Comparison of ENCODE assay signal across 10 cellular contexts in the genomic region with DNA sequence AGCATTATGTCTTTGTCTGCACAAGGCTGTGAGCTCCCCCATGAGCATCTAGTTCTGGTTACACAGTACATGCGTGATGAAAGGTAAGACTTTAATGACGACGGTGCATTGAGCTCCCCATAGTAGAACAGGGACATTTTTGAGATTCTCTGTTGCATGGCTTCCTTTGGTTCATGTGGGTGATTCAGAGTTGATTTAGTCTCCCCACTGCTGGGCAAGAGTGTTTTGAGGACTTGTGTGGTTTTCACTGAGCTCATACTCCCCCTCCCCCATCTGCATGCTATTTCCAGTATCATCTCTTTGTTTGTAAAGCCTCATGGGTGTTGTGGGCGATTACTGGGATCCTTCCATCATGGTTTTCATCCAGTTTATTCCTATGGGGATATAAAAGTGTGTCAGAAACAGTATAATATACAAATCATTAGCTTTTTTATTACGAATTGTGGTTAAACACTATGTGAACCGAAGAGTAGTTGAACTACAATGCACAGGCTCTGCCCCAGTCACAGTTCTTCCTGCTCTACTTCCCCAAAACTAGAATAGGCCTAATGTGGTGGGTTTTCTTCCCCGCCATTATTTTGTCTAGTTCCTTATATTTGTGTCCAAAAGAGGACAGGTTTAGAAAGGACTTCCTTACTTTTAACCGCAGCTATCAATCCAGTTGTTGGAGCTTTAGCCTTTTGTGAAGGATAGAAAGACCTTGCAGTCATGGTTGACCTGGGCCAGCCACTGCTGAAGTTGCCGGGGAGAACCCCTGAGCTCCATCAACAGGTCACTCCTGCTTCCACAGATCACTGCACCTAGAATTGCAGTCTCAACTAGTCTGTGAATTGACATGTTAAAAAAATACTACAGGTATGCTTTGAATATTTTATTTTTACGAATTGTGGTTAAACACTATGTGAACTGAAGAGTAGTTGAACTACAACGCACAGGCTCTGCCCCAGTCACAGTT. TPM values are rescaled to one million over a fixed set of nuclear protein-coding genes. Genes with fewer than 3 reads are reported as not detected.
DNase-seq lines count a peak whose midpoint lies in the region; ATAC-seq and TF ChIP-seq lines count a peak whose summit lies in the region.
"Had no signal": no experiment of that assay in that cellular context is flagged by ENCODE, and none has a peak within 500 bp of the region (broad histone marks: within the 10 kb centered on the region; RNA-seq: fewer than 3 reads in every experiment).

No MANE protein-coding gene starts in this region.

- TF ChIP-seq EP300 in ovary (IDR thresholded peaks at IDR 0.05) = no peak

- no peak overlapping the region for H3K4me3 ChIP-seq in CD8-positive, alpha-beta T cell (ENCODE audit: low read depth, low read length)
- H3K4me3 ChIP-seq in Loucy (ENCODE audit: low read length, poor library complexity, severe bottlenecking) = no peak overlapping the region
- H3K4me3 ChIP-seq in ovary = no peak overlapping the region
- no peak overlapping the region for H3K4me3 ChIP-seq in MG63

- POLR2A ChIA-PET in CD8-positive, alpha-beta T cell (lab: Charles Lee) = interaction anchor here (1.1 kb wide), 1 partner anchor 283 kb away, joined by 3 read pairs; no protein-coding TSS in a partner anchor

- 81 to 93% (median 88%) methylated on average over 11 of the region's 11 CpGs for WGBS in ovary, 3 donors

- H3K79me2 ChIP-seq in Loucy (ENCODE audit: insufficient read depth, low read length) = no peaks in the 10 kb centered on the region

- H2AFZ ChIP-seq in Loucy (ENCODE audit: low read length) = peak overlapping the region; percentile 82

- no peaks in the 10 kb centered on the region for H3K9me2 ChIP-seq in Loucy (replicated peaks; ENCODE audit: low read depth, low read length)

- peak overlapping the region; percentile 3 for H3K9ac ChIP-seq in Loucy (ENCODE audit: low read depth, low read length, poor library complexity, severe bottlenecking)

- peak overlapping the region; percentile 30 for H3K27ac Mint-ChIP-seq in CD8-positive, alpha-beta T cell

- TF ChIP-seq POLR2A in ovary (IDR thresholded peaks at IDR 0.05) = no peak

- no peaks in the 10 kb centered on the region for H3K9me3 ChIP-seq in CD8-positive, alpha-beta T cell (ENCODE audit: low read length)
- H3K9me3 ChIP-seq in Loucy (ENCODE audit: insufficient read depth, low read depth, low read length) (no peaks in the 10 kb centered on the region), ovary (no peaks in the 10 kb centered on the region), MG63 (no peaks in the 10 kb centered on the region)

- no peak overlapping the region for H3K4me3 Mint-ChIP-seq in CD8-positive, alpha-beta T cell

- CTCF ChIA-PET in CD8-positive, alpha-beta T cell (lab: Charles Lee) = interaction anchor here (2.1 kb wide), 1 partner anchor 273 kb away, joined by 9 read pairs; no protein-coding TSS in a partner anchor

- H3K4me2 ChIP-seq in Loucy (ENCODE audit: low read depth, low read length, poor library complexity, severe bottlenecking) = peak overlapping the region; percentile 42

- no peaks in the 10 kb centered on the region for H3K27me3 ChIP-seq in CD8-positive, alpha-beta T cell (ENCODE audit: insufficient read depth, low read length)
- H3K27me3 ChIP-seq in Loucy (ENCODE audit: insufficient read depth, low read length, poor library complexity, severe bottlenecking) (no peaks in the 10 kb centered on the region), ovary (no peaks in the 10 kb centered on the region), MG63 (no peaks in the 10 kb centered on the region)

- peaks cover 35% of the 10 kb centered on the region for H3K4me1 Mint-ChIP-seq in CD8-positive, alpha-beta T cell (ENCODE audit: low read depth)

- no peaks in the 10 kb centered on the region for H3K27me3 Mint-ChIP-seq in CD8-positive, alpha-beta T cell (ENCODE audit: low read depth)

- H3K27ac ChIP-seq in CD8-positive, alpha-beta T cell (ENCODE audit: low read depth, low read length) = no peak overlapping the region
- no peak overlapping the region for H3K27ac ChIP-seq in ovary

- H4K20me1 ChIP-seq in Loucy (ENCODE audit: insufficient read depth, low read length, poor library complexity, severe bottlenecking) = no peaks in the 10 kb centered on the region

- no peaks in the 10 kb centered on the region for H3K36me3 ChIP-seq in CD8-positive, alpha-beta T cell (ENCODE audit: insufficient read depth, low read length)
- H3K36me3 ChIP-seq in Loucy (ENCODE audit: insufficient read depth, low read length) (no peaks in the 10 kb centered on the region), ovary (no peaks in the 10 kb centered on the region), MG63 (no peaks in the 10 kb centered on the region)

- H3K36me3 Mint-ChIP-seq in CD8-positive, alpha-beta T cell = no peaks in the 10 kb centered on the region

- no peaks in the 10 kb centered on the region for H3K9me3 Mint-ChIP-seq in CD8-positive, alpha-beta T cell

- TF ChIP-seq CTCF in CD8-positive, alpha-beta T cell (IDR thresholded peaks at IDR 0.05) = no peak
- TF ChIP-seq CTCF in Loucy (conservative IDR thresholded peaks at IDR 0.05; ENCODE audit: low read length) = no peak
- TF ChIP-seq CTCF in ovary (IDR thresholded peaks at IDR 0.05) = no peak

- ATAC-seq in CD8-positive, alpha-beta T cell = peak; percentile 67
- ATAC-seq in GM21515 (IDR thresholded peaks at IDR 0.05; ENCODE audit: unreplicated experiment) = peak; percentile 62
- ATAC-seq: HCT116 had no signal

- no peak for DNase-seq in CD8-positive, alpha-beta T cell
- peak; percentile 79 for DNase-seq in fibroblast of peridontal ligament (ENCODE audit: extremely low read depth)
- no peak for DNase-seq in ovary
- DNase-seq in cerebellar nuclear complex (lab: John Stamatoyannopoulos, UW) = no peak
- DNase-seq in MG63 = no peak
- DNase-seq in activated CD8-positive, alpha-beta memory T cell treated with anti-CD3 and anti-CD28 coated beads for 24 hours = no peak
- DNase-seq: NCI-H774 had no signal

- H3F3A ChIP-seq in Loucy (ENCODE audit: low read depth) = no peaks in the 10 kb centered on the region

- H3K4me1 ChIP-seq in CD8-positive, alpha-beta T cell (ENCODE audit: insufficient read depth, low read length) = peaks cover 14% of the 10 kb centered on the region
- peaks cover 59% of the 10 kb centered on the region for H3K4me1 ChIP-seq in Loucy (ENCODE audit: insufficient read depth, low read length, poor library complexity, severe bottlenecking)
- H3K4me1 ChIP-seq in ovary (ENCODE audit: insufficient read depth) = no peaks in the 10 kb centered on the region

- intact Hi-C loops in CD8-positive, alpha-beta T cell (cut with DNase I, micrococcal nuclease) = loop anchor here in 1 of 2 experiments (10.0 kb wide), 1 partner anchor 147 kb away; no protein-coding TSS in a partner anchor
- intact Hi-C loops in ovary (cut with DNase I) = no loop called here

RNA-seq across cellular contexts. Expression of a gene that starts 30.4 kb away (rescaled TPM):
- under 1 TPM; 0.17 to 0.33 TPM for total RNA-seq in CD8-positive, alpha-beta T cell
- 10 to 100 TPM in 6 of 7 donors, 1 to 10 TPM in 1; 7.0 to 61.8 (median 22.0) TPM for total RNA-seq in ovary
- polyA plus RNA-seq in ovary = 10 to 100 TPM; 18.3 to 21.7 TPM
- total RNA-seq in MG63 (2014; rRNA removed; shearing (Covaris generic); ENCODE audit: low replicate concordance) = 0.03 and 0.07 TPM in 2 replicates
